ENCODE assay signal across 11 cellular contexts in genomic region chr2:69947078-69947801, GRCh38. TPM values are rescaled to one million over a fixed set of nuclear protein-coding genes. Genes with fewer than 3 reads are reported as not detected.
DNase-seq lines count a peak whose midpoint lies in the region; ATAC-seq and TF ChIP-seq lines count a peak whose summit lies in the region.
"Had no signal": no experiment of that assay in that cellular context is flagged by ENCODE, and none has a peak within 500 bp of the region (broad histone marks: within the 10 kb centered on the region; RNA-seq: fewer than 3 reads in every experiment).

No MANE protein-coding gene starts in this region.

- no peaks in the 10 kb centered on the region for H3K27me3 ChIP-seq in HL-60 (ENCODE audit: insufficient read depth, poor library complexity, severe bottlenecking)
- H3K27me3 ChIP-seq in neutrophil = no peaks in the 10 kb centered on the region
- no peaks in the 10 kb centered on the region for H3K27me3 ChIP-seq in adrenal gland

- H3K36me3 Mint-ChIP-seq in activated CD4-positive, alpha-beta T cell treated with anti-CD3 and anti-CD28 coated beads, Interleukin-2, amount 10 ng/mL, durations not matched to agents 7 days and 5 days (ENCODE audit: low read depth) = peaks cover 19% of the 10 kb centered on the region
- peaks cover 3% of the 10 kb centered on the region for H3K36me3 Mint-ChIP-seq in activated naive CD8-positive, alpha-beta T cell treated with anti-CD3 and anti-CD28 coated beads, Interleukin-2, amount 50 U/mL, for 24 hours (ENCODE audit: low read depth)

- DNase-seq in activated CD4-positive, alpha-beta T cell treated with anti-CD3 and anti-CD28 coated beads, Interleukin-2, amount 10 ng/mL, durations not matched to agents 7 days and 5 days = no peak
- DNase-seq in activated CD4-positive, alpha-beta T cell treated with anti-CD3 and anti-CD28 coated beads, Interleukin-2, amount 50 U/mL, for 48 hours = no peak
- DNase-seq in HL-60 (ENCODE audit: low read depth in 1 of 2, low spot score in 1 of 2) = no peak
- no peak for DNase-seq in activated naive CD8-positive, alpha-beta T cell treated with anti-CD3 and anti-CD28 coated beads, Interleukin-2, amount 50 U/mL, for 24 hours
- DNase-seq in NCI-H345 treated with DMSO at 0.1 percent for 48 hours (lab: John Stamatoyannopoulos, UW; ENCODE audit: unreplicated experiment) = no peak
- DNase-seq in adrenal gland = no peak
- no peak for DNase-seq in NCI-H2029 (lab: John Stamatoyannopoulos, UW)
- DNase-seq: NCI-H748 treated with DMSO at 0.1 percent for 48 hours; stimulated activated naive B cell treated with anti-CD40 and anti-IgM and Interleukin-4, amounts not matched to agents 10 μg/mL and 1 μg/mL and 100 μg/mL, for 72 hours; T1000 had no signal

- H3K9me3 ChIP-seq in neutrophil (peaks cover under 1% of the 10 kb centered on the region), adrenal gland (replicated peaks in 1 of 3) (no peaks in the 10 kb centered on the region)

- CTCF ChIA-PET in activated CD4-positive, alpha-beta T cell treated with anti-CD3 and anti-CD28 coated beads, Interleukin-2, amount 10 ng/mL, durations not matched to agents 7 days and 5 days (lab: Charles Lee) = interaction anchor here (0.6 to 1.8 kb wide), 6 partner anchors 16 to 702 kb away, joined by 3 to 4 read pairs (median 3); no protein-coding TSS in a partner anchor

- H3K27ac Mint-ChIP-seq in activated CD4-positive, alpha-beta T cell treated with anti-CD3 and anti-CD28 coated beads, Interleukin-2, amount 10 ng/mL, durations not matched to agents 7 days and 5 days = peak overlapping the region; percentile 90
- peak overlapping the region; percentile 60 for H3K27ac Mint-ChIP-seq in activated naive CD8-positive, alpha-beta T cell treated with anti-CD3 and anti-CD28 coated beads, Interleukin-2, amount 50 U/mL, for 24 hours
- H3K27ac Mint-ChIP-seq: stimulated activated naive B cell treated with anti-CD40 and anti-IgM and Interleukin-4, amounts not matched to agents 10 μg/mL and 1 μg/mL and 100 μg/mL, for 72 hours had no signal

- H3K36me3 ChIP-seq in neutrophil (peaks cover 27% of the 10 kb centered on the region), adrenal gland (replicated peaks in 1 of 2) (peaks cover 0 to 3% of the 10 kb centered on the region in 2 donors)

- H3K4me3 ChIP-seq in HL-60 (replicated peaks; ENCODE audit: insufficient read depth, low read length) (no peak overlapping the region), neutrophil (ENCODE audit: low read depth in 1 of 2, low read length in 1 of 2) (peak overlapping the region; percentile 44 to 45), adrenal gland (no peak overlapping the region)

- peaks cover 51% of the 10 kb centered on the region for H3K4me1 Mint-ChIP-seq in activated CD4-positive, alpha-beta T cell treated with anti-CD3 and anti-CD28 coated beads, Interleukin-2, amount 10 ng/mL, durations not matched to agents 7 days and 5 days
- H3K4me1 Mint-ChIP-seq in activated naive CD8-positive, alpha-beta T cell treated with anti-CD3 and anti-CD28 coated beads, Interleukin-2, amount 50 U/mL, for 24 hours = peaks cover 39% of the 10 kb centered on the region

- POLR2A ChIA-PET in activated CD4-positive, alpha-beta T cell treated with anti-CD3 and anti-CD28 coated beads, Interleukin-2, amount 10 ng/mL, durations not matched to agents 7 days and 5 days (lab: Charles Lee) = no interaction called here

- TF ChIP-seq POLR2A in adrenal gland (IDR thresholded peaks at IDR 0.05) = no peak

- no peak for TF ChIP-seq CTCF in HL-60 (IDR thresholded peaks at IDR 0.05; ENCODE audit: insufficient read depth, low read length)
- TF ChIP-seq CTCF in neutrophil (IDR thresholded peaks at IDR 0.05) = no peak
- TF ChIP-seq CTCF in adrenal gland (IDR thresholded peaks at IDR 0.05) = no peak

- H3K4me1 ChIP-seq in neutrophil (ENCODE audit: control insufficient read depth in 1 of 2, insufficient read depth in 1 of 2, low read depth in 1 of 2, low read length in 1 of 2) = peaks cover 91 to 97% of the 10 kb centered on the region in 2 experiments
- H3K4me1 ChIP-seq in adrenal gland (replicated peaks in 1 of 2) = no peaks in the 10 kb centered on the region

- no peak overlapping the region for H3K4me3 Mint-ChIP-seq in activated CD4-positive, alpha-beta T cell treated with anti-CD3 and anti-CD28 coated beads, Interleukin-2, amount 10 ng/mL, durations not matched to agents 7 days and 5 days
- peak overlapping the region; percentile 31 for H3K4me3 Mint-ChIP-seq in activated naive CD8-positive, alpha-beta T cell treated with anti-CD3 and anti-CD28 coated beads, Interleukin-2, amount 50 U/mL, for 24 hours
- H3K4me3 Mint-ChIP-seq: stimulated activated naive B cell treated with anti-CD40 and anti-IgM and Interleukin-4, amounts not matched to agents 10 μg/mL and 1 μg/mL and 100 μg/mL, for 72 hours had no signal

- ATAC-seq in activated naive CD8-positive, alpha-beta T cell treated with anti-CD3 and anti-CD28 coated beads, Interleukin-2, amount 50 U/mL, for 24 hours = peak; percentile 22

- peaks cover 2% of the 10 kb centered on the region for H3K27me3 Mint-ChIP-seq in activated CD4-positive, alpha-beta T cell treated with anti-CD3 and anti-CD28 coated beads, Interleukin-2, amount 10 ng/mL, durations not matched to agents 7 days and 5 days
- H3K27me3 Mint-ChIP-seq in activated naive CD8-positive, alpha-beta T cell treated with anti-CD3 and anti-CD28 coated beads, Interleukin-2, amount 50 U/mL, for 24 hours = peaks cover 2% of the 10 kb centered on the region

- peak overlapping the region; percentile 95 for H3K27ac ChIP-seq in HL-60 (replicated peaks)
- H3K27ac ChIP-seq in neutrophil = peak overlapping the region; percentile 99
- no peak overlapping the region for H3K27ac ChIP-seq in adrenal gland

- intact Hi-C loops in adrenal gland (cut with DNase I) = no loop called here

- WGBS in adrenal gland, 4 donors = 81 to 88% (median 83%) methylated on average over 4 of the region's 4 CpGs

- H3K9me3 Mint-ChIP-seq in activated CD4-positive, alpha-beta T cell treated with anti-CD3 and anti-CD28 coated beads, Interleukin-2, amount 10 ng/mL, durations not matched to agents 7 days and 5 days = no peaks in the 10 kb centered on the region
- no peaks in the 10 kb centered on the region for H3K9me3 Mint-ChIP-seq in activated naive CD8-positive, alpha-beta T cell treated with anti-CD3 and anti-CD28 coated beads, Interleukin-2, amount 50 U/mL, for 24 hours
- H3K9me3 Mint-ChIP-seq: stimulated activated naive B cell treated with anti-CD40 and anti-IgM and Interleukin-4, amounts not matched to agents 10 μg/mL and 1 μg/mL and 100 μg/mL, for 72 hours had no signal

RNA-seq across cellular contexts. Expression of gene ASPRV1, which starts 14.2 kb away (rescaled TPM):
- under 1 TPM; 0.69 to 0.99 TPM for total RNA-seq in activated CD4-positive, alpha-beta T cell treated with anti-CD3 and anti-CD28 coated beads, Interleukin-2, amount 10 ng/mL, durations not matched to agents 7 days and 5 days
- 1 to 10 TPM in 7 of 8 donors, under 1 TPM in 1; 0.61 to 5.6 (median 1.9) TPM for total RNA-seq in adrenal gland
- polyA plus RNA-seq in adrenal gland = 1 to 10 TPM in 2 of 3 donors, under 1 TPM in 1; 0.64 to 3.5 (median 2.8) TPM

RNA-seq across cellular contexts. Expression of gene MXD1, which starts 32.3 kb away (rescaled TPM):
- 10 to 100 TPM; 17.0 to 19.1 TPM for total RNA-seq in activated CD4-positive, alpha-beta T cell treated with anti-CD3 and anti-CD28 coated beads, Interleukin-2, amount 10 ng/mL, durations not matched to agents 7 days and 5 days
- 10 to 100 TPM in 3 of 8 donors, 1 to 10 TPM in 5; 5.8 to 12.1 (median 8.7) TPM for total RNA-seq in adrenal gland
- 1 to 10 TPM; 1.7 to 6.4 (median 2.5) TPM for polyA plus RNA-seq in adrenal gland

RNA-seq across cellular contexts. Expression of gene SNRNP27, which starts 53.5 kb away (rescaled TPM):
- total RNA-seq in activated CD4-positive, alpha-beta T cell treated with anti-CD3 and anti-CD28 coated beads, Interleukin-2, amount 10 ng/mL, durations not matched to agents 7 days and 5 days = 10 to 100 TPM; 58.1 to 62.8 TPM
- 10 to 100 TPM; 35.2 to 67.4 (median 43.7) TPM for total RNA-seq in adrenal gland
- polyA plus RNA-seq in adrenal gland = 10 to 100 TPM; 25.1 to 76.0 (median 46.7) TPM

Comparison
In these comparisons a context has a peak if more than half of its experiments do, and no peak if none do; other contexts are left out.
1. H3K27ac ChIP-seq: peak in HL-60 (single experiment) and neutrophil (single experiment); none in adrenal gland (0 of 5).
2. H3K4me3 ChIP-seq: peak in neutrophil (2 of 2); none in HL-60 (single experiment) and adrenal gland (0 of 4).